ENCODE assay signal across 9 cellular contexts in genomic region chr3:189710620-189711388, GRCh38.
DNase-seq lines count a peak whose midpoint lies in the region; ATAC-seq, FAIRE-seq and TF ChIP-seq lines count a peak whose summit lies in the region.
"Had no signal": no experiment of that assay in that cellular context is flagged by ENCODE, and none has a peak within 500 bp of the region (broad histone marks: within the 10 kb centered on the region; RNA-seq: fewer than 3 reads in every experiment).

No MANE protein-coding gene starts in this region.

- H3K27me3 Mint-ChIP-seq in memory B cell = no peaks in the 10 kb centered on the region
- no peaks in the 10 kb centered on the region for H3K27me3 Mint-ChIP-seq in naive thymus-derived CD4-positive, alpha-beta T cell

- H3K27ac Mint-ChIP-seq in memory B cell = no peak overlapping the region
- H3K27ac Mint-ChIP-seq in naive thymus-derived CD4-positive, alpha-beta T cell = no peak overlapping the region

- H3K27me3 ChIP-seq in naive thymus-derived CD4-positive, alpha-beta T cell (ENCODE audit: control insufficient read depth in 2 of 2, insufficient read depth in 2 of 2, low read length in 2 of 2) = no peaks in the 10 kb centered on the region

- H3K9me3 ChIP-seq in naive thymus-derived CD4-positive, alpha-beta T cell (ENCODE audit: control insufficient read depth in 2 of 3, low read length in 3 of 3) = no peaks in the 10 kb centered on the region

- H3K4me3 ChIP-seq in astrocyte of the cerebellum (ENCODE audit: low read depth, low read length) = no peak overlapping the region
- H3K4me3 ChIP-seq in naive thymus-derived CD4-positive, alpha-beta T cell (ENCODE audit: low read length) = no peak overlapping the region
- H3K4me3 ChIP-seq: K562 had no signal

- H3K27ac ChIP-seq in naive thymus-derived CD4-positive, alpha-beta T cell (ENCODE audit: low read depth, low read length) = no peak overlapping the region

- H3K4me3 Mint-ChIP-seq in memory B cell = no peak overlapping the region
- no peak overlapping the region for H3K4me3 Mint-ChIP-seq in naive thymus-derived CD4-positive, alpha-beta T cell

- DNase-seq in GM12891 (ENCODE audit: insufficient read length, low spot score) (no peak), astrocyte of the cerebellum (ENCODE audit: low read depth) (peak; percentile 98), memory B cell (ENCODE audit: low spot score in 2 of 2) (no peak), putamen (ENCODE audit: low spot score) (no peak), NCI-H1436 (lab: John Stamatoyannopoulos, UW) (no peak)
- no peak for DNase-seq in naive thymus-derived CD4-positive, alpha-beta T cell

- intact Hi-C loops in naive thymus-derived CD4-positive, alpha-beta T cell (cut with micrococcal nuclease) = loop anchor here in 1 of 2 donors (10.0 kb wide), 1 partner anchor 436 kb away; no protein-coding TSS in a partner anchor

- TF ChIP-seq POLR2A in GM12891 (IDR thresholded peaks at IDR 0.05; ENCODE audit: low read depth, low read length) = no peak

- H3K9me3 Mint-ChIP-seq in memory B cell = no peaks in the 10 kb centered on the region
- H3K9me3 Mint-ChIP-seq in naive thymus-derived CD4-positive, alpha-beta T cell = peaks cover 0 to 2% (median 0%) of the 10 kb centered on the region in 11 donors

- no peaks in the 10 kb centered on the region for H3K4me1 ChIP-seq in naive thymus-derived CD4-positive, alpha-beta T cell (ENCODE audit: control insufficient read depth in 2 of 2, insufficient read depth in 2 of 2, low read length in 2 of 2)

- FAIRE-seq in GM12891 (lab: Jason Lieb, UNC) = peak; percentile 5
- FAIRE-seq: K562 had no signal

- H3K36me3 Mint-ChIP-seq in memory B cell = no peaks in the 10 kb centered on the region
- peaks cover 0 to 4% (median 0%) of the 10 kb centered on the region in 5 donors for H3K36me3 Mint-ChIP-seq in naive thymus-derived CD4-positive, alpha-beta T cell

- H3K36me3 ChIP-seq in naive thymus-derived CD4-positive, alpha-beta T cell (ENCODE audit: control insufficient read depth in 2 of 3, insufficient read depth in 3 of 3, low read length in 3 of 3) = no peaks in the 10 kb centered on the region

- POLR2A ChIA-PET in naive thymus-derived CD4-positive, alpha-beta T cell (lab: Charles Lee) = no interaction called here

- CTCF ChIA-PET in naive thymus-derived CD4-positive, alpha-beta T cell (lab: Charles Lee) = no interaction called here

- peak; percentile 48 for ATAC-seq in HG02981 (IDR thresholded peaks at IDR 0.05; ENCODE audit: unreplicated experiment)
- ATAC-seq in memory B cell (ENCODE audit: low read depth) = peak; percentile 29
- no peak for ATAC-seq in naive thymus-derived CD4-positive, alpha-beta T cell
- ATAC-seq in GM19324 (IDR thresholded peaks at IDR 0.05; ENCODE audit: low FRiP score, unreplicated experiment) = no peak
- ATAC-seq: K562 had no signal

- peaks cover 4% of the 10 kb centered on the region for H3K4me1 Mint-ChIP-seq in memory B cell
- H3K4me1 Mint-ChIP-seq in naive thymus-derived CD4-positive, alpha-beta T cell = peaks cover 2 to 20% (median 13%) of the 10 kb centered on the region in 7 donors

- in situ Hi-C loops in astrocyte of the cerebellum (cut with HindIII; ENCODE audit: low sequenced_read_pairs) = no loop called here

- TF ChIP-seq CTCF in astrocyte of the cerebellum (IDR thresholded peaks at IDR 0.05; ENCODE audit: low read depth, low read length, missing control alignments) = no peak

TF ChIP-seq in GM12891, 5 proteins besides CTCF, POLR2A, EP300 and RAD21:
- TF ChIP-seq POLR2AphosphoS5 (IDR thresholded peaks at IDR 0.05; ENCODE audit: low read depth, low read length) (no peak), SPI1 (IDR thresholded peaks at IDR 0.05; ENCODE audit: low read depth, low read length) (no peak), PAX5 (IDR thresholded peaks at IDR 0.05; ENCODE audit: insufficient read depth, low read length, severe bottlenecking) (no peak), POU2F2 (IDR thresholded peaks at IDR 0.05; ENCODE audit: low read depth, low read length) (no peak), TAF1 (IDR thresholded peaks at IDR 0.05; ENCODE audit: low read depth, low read length) (no peak)
TF ChIP-seq in GM12891: peak in this region for 0.

Comparison
In these comparisons a context has a peak if more than half of its experiments do, and no peak if none do; other contexts are left out.
1. ATAC-seq: peak in HG02981 (single experiment) and memory B cell (single experiment); none in naive thymus-derived CD4-positive, alpha-beta T cell (single experiment) and GM19324 (single experiment).